23 cellular contexts compared by ENCODE assay signal in genomic region chr3:146124141-146124801, GRCh38. TPM values are rescaled to one million over a fixed set of nuclear protein-coding genes. Genes with fewer than 3 reads are reported as not detected.
DNase-seq lines count a peak whose midpoint lies in the region; ATAC-seq, FAIRE-seq and TF ChIP-seq lines count a peak whose summit lies in the region.
"Had no signal": no experiment of that assay in that cellular context is flagged by ENCODE, and none has a peak within 500 bp of the region (broad histone marks: within the 10 kb centered on the region; RNA-seq: fewer than 3 reads in every experiment).

No MANE protein-coding gene starts in this region.

- DNase-seq in LHCN-M2 (ENCODE audit: low read depth): peak; percentile 68
- DNase-seq in brain microvascular endothelial cell: peak; percentile 26
- DNase-seq in tibial artery: no peak
- DNase-seq: activated CD4-positive, alpha-beta T cell treated with anti-CD3 and anti-CD28 coated beads for 1 hour; activated CD8-positive, alpha-beta memory T cell treated with anti-CD3 and anti-CD28 coated beads for 24 hours; activated naive CD4-positive, alpha-beta T cell treated with anti-CD3 and anti-CD28 coated beads, Interleukin-2, amount 10 ng/mL, durations not matched to agents 7 days and 5 days; activated T-cell treated with anti-CD3 and anti-CD28 coated beads, Interleukin-2, amount 50 U/mL, for 48 hours; BE2C; COR-L47; hippocampal formation; islet precursor cell; mammary epithelial cell; NCI-H345; PC-3; right cardiac atrium; SIG-M5; thyroid gland had no signal

- in situ Hi-C loops in brain microvascular endothelial cell (cut with HindIII; ENCODE audit: low pct_ligation_motif_present, low sequenced_read_pairs): no loop called here

- no peak for ATAC-seq in GM18909 (IDR thresholded peaks at IDR 0.05; ENCODE audit: poor library complexity, unreplicated experiment)
- no peak for ATAC-seq in GM21367 (IDR thresholded peaks at IDR 0.05; ENCODE audit: unreplicated experiment)
- no peak for ATAC-seq in GM18519 (IDR thresholded peaks at IDR 0.05; ENCODE audit: low FRiP score, unreplicated experiment)
- ATAC-seq: PC-3, right cardiac atrium had no signal

- H3K4me3 ChIP-seq in brain microvascular endothelial cell (ENCODE audit: low read depth, low read length) (no peak overlapping the region), tibial artery (no peak overlapping the region)
- H3K4me3 ChIP-seq: thyroid gland had no signal

- H3K27ac ChIP-seq in brain microvascular endothelial cell (no peak overlapping the region), tibial artery (peak overlapping the region; percentile 73 to 81)

- no peaks in the 10 kb centered on the region for H3K9me3 ChIP-seq in tibial artery
- H3K9me3 ChIP-seq: BE2C, thyroid gland had no signal

- peaks cover 22% of the 10 kb centered on the region for H3K36me3 ChIP-seq in brain microvascular endothelial cell (replicated peaks)
- H3K36me3 ChIP-seq in tibial artery: peaks cover under 1 to 8% (median 4%) of the 10 kb centered on the region in 3 donors
- H3K36me3 ChIP-seq: BE2C had no signal

- H3K27me3 ChIP-seq in brain microvascular endothelial cell (replicated peaks) (no peaks in the 10 kb centered on the region), tibial artery (no peaks in the 10 kb centered on the region)
- H3K27me3 ChIP-seq: BE2C, thyroid gland had no signal

- peaks cover 0 to 61% (median 6%) of the 10 kb centered on the region in 4 donors for H3K4me1 ChIP-seq in tibial artery
- H3K4me1 ChIP-seq: BE2C had no signal

- peak; percentile 94 for FAIRE-seq in islet of Langerhans (lab: Jason Lieb, UNC)
- FAIRE-seq: colon, TTC549 had no signal

- no peak for TF ChIP-seq CTCF in brain microvascular endothelial cell (IDR thresholded peaks at IDR 0.05; ENCODE audit: low read depth, low read length, missing control alignments)
- TF ChIP-seq CTCF in tibial artery (IDR thresholded peaks at IDR 0.05): no peak

- intact Hi-C loops in tibial artery (cut with DNase I; ENCODE audit: low total_unique reads): no loop called here

RNA-seq across cellular contexts. Expression of gene PLOD2, which starts 36.7 kb away (rescaled TPM):
- 197 and 249 TPM in 2 replicates for total RNA-seq in LHCN-M2 (2014; rRNA removed)
- polyA plus RNA-seq in LHCN-M2 (2012): 110 TPM

Comparison
In these comparisons a context has a peak if more than half of its experiments do, and no peak if none do; other contexts are left out.
1. DNase-seq: peak in LHCN-M2 (single experiment) and brain microvascular endothelial cell (single experiment); none in tibial artery (0 of 2).